In the genomic region with DNA sequence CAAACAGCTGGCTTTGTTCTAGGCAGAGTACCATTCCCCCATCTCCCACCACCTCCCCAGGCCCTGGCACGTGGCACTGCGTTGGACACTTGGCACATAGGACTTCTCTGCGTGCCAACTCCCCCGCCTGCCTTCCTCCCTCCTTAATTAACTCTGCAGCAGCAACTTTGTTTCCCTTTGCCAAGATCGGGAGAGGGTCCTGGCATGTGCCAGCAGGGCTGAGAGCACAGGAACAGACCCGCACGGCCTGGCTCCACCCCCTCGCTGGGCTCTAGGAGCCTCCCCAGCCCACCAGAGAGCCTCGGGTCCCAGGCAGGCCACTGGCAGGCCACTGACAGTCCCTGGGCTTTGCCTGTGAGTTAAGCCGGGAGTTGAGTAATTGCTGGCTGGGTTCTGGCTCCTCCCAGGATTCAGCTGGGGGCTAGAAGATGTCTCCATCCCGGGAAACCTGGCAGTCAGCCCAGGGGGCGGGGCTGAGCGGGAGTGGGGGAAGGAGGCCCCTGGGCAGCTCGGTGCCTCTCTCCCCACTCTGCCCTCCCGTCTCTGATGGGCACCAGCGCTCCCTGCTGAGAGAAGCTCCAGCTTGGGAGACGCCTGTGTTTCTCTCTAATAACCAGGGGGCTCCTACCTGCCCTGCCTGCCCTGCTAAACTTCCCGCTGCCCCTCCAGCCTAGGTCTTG, we compare ENCODE assay signal across 9 cellular contexts.
DNase-seq lines count a peak whose midpoint lies in the region; TF ChIP-seq lines count a peak whose summit lies in the region.
"Had no signal": no experiment of that assay in that cellular context is flagged by ENCODE, and none has a peak within 500 bp of the region (broad histone marks: within the 10 kb centered on the region; RNA-seq: fewer than 3 reads in every experiment).

No MANE protein-coding gene starts in this region.

- no peak for TF ChIP-seq POLR2A in tibial nerve (IDR thresholded peaks at IDR 0.05)

- peaks cover 16% of the 10 kb centered on the region for H3K27me3 ChIP-seq in H7 (ENCODE audit: control insufficient read depth, insufficient read depth, low read length)
- H3K27me3 ChIP-seq in tibial nerve: no peaks in the 10 kb centered on the region

- peak overlapping the region; percentile 73 to 88 (median 79) for H3K27ac ChIP-seq in tibial nerve
- H3K27ac ChIP-seq: epithelial cell of prostate had no signal

- WGBS in tibial nerve, 2 donors: 8% methylated on average over 10 to 18 of the region's 18 CpGs

- H3K9me3 ChIP-seq in tibial nerve: peaks cover 0 to 14% (median 0%) of the 10 kb centered on the region in 4 donors

- DNase-seq in H7: peak; percentile 88
- DNase-seq in NCI-H345 treated with DMSO at 0.1 percent for 48 hours (lab: John Stamatoyannopoulos, UW; ENCODE audit: unreplicated experiment): peak; percentile 91
- peak; percentile 61 for DNase-seq in cerebellar cortex (ENCODE audit: low spot score)
- DNase-seq in left kidney (ENCODE audit: low read depth, low spot score): peak; percentile 90
- DNase-seq in tibial nerve (ENCODE audit: low spot score in 2 of 2): peak; percentile 83 to 86
- DNase-seq in GOT3 (lab: John Stamatoyannopoulos, UW): no peak
- no peak for DNase-seq in activated gamma-delta T cell (lab: John Stamatoyannopoulos, UW)
- DNase-seq in SW 1271 (lab: John Stamatoyannopoulos, UW): no peak

- TF ChIP-seq CTCF in tibial nerve (IDR thresholded peaks at IDR 0.05): peak in 2 of 5 experiments; percentile 18 to 21

- peaks cover 0 to 57% (median 21%) of the 10 kb centered on the region in 4 donors for H3K4me1 ChIP-seq in tibial nerve

- TF ChIP-seq EP300 in tibial nerve (IDR thresholded peaks at IDR 0.05): peak in 1 of 2 donors; percentile 65

- no peaks in the 10 kb centered on the region for H3K36me3 ChIP-seq in H7 (replicated peaks; ENCODE audit: control insufficient read depth, insufficient read depth, low read length)
- H3K36me3 ChIP-seq in tibial nerve: no peaks in the 10 kb centered on the region

- H3K4me3 ChIP-seq in H7 (ENCODE audit: insufficient read depth, low read depth, low read length) (no peak overlapping the region), tibial nerve (peak overlapping the region in 2 of 4 donors; percentile 6 to 24)

Comparison
In these comparisons a context has a peak if more than half of its experiments do, and no peak if none do; other contexts are left out.
1. DNase-seq: peak in H7 (single experiment), NCI-H345 treated with DMSO at 0.1 percent for 48 hours (single experiment), cerebellar cortex (single experiment), left kidney (single experiment) and tibial nerve (2 of 2); none in GOT3 (single experiment), activated gamma-delta T cell (single experiment) and SW 1271 (0 of 2).